In genomic region chr3:80526153-80526552, GRCh38 we compare ENCODE assay signal across 22 cellular contexts.
A peak's percentile ranks its signal among the peaks of the same experiment; 100 is the strongest.
DNase-seq lines count a peak whose midpoint lies in the region; ATAC-seq, FAIRE-seq and TF ChIP-seq lines count a peak whose summit lies in the region.
"Had no signal": no experiment of that assay in that cellular context is flagged by ENCODE, and none has a peak within 500 bp of the region (broad histone marks: within the 10 kb centered on the region; RNA-seq: fewer than 3 reads in every experiment).

No MANE protein-coding gene starts in this region.

- H3K27ac ChIP-seq in A549 (no peak overlapping the region), GM23338 (ENCODE audit: low read depth) (no peak overlapping the region), Panc1 (ENCODE audit: low read length) (no peak overlapping the region)
- no peak overlapping the region for H3K27ac ChIP-seq in naive thymus-derived CD4-positive, alpha-beta T cell (ENCODE audit: low read depth, low read length)
- H3K27ac ChIP-seq: KMS-11, upper lobe of right lung had no signal

- no peaks in the 10 kb centered on the region for H3K4me1 ChIP-seq in A549
- H3K4me1 ChIP-seq in GM23338 (ENCODE audit: insufficient read depth) = 0 out of 2 replicates have a peak, but pooled peaks cover 4% of the 10 kb centered on the region
- H3K4me1 ChIP-seq in Panc1 (ENCODE audit: control insufficient read depth, insufficient read depth, low read length) = no peaks in the 10 kb centered on the region
- H3K4me1 ChIP-seq in naive thymus-derived CD4-positive, alpha-beta T cell (ENCODE audit: control insufficient read depth in 2 of 2, insufficient read depth in 2 of 2, low read length in 2 of 2) = no peaks in the 10 kb centered on the region
- H3K4me1 ChIP-seq: upper lobe of right lung had no signal

- no peak for DNase-seq in A549 (ENCODE audit: low read depth in 1 of 2, low spot score in 1 of 2)
- DNase-seq in GM23338 (ENCODE audit: low spot score) = peak; percentile 54
- DNase-seq in Panc1 (ENCODE audit: low read depth, low spot score) = no peak
- no peak for DNase-seq in epithelial cell of proximal tubule (ENCODE audit: low read depth)
- no peak for DNase-seq in naive thymus-derived CD4-positive, alpha-beta T cell
- DNase-seq in NCI-H345 treated with DMSO at 0.1 percent for 48 hours (lab: John Stamatoyannopoulos, UW; ENCODE audit: unreplicated experiment) = no peak
- no peak for DNase-seq in NK-92 treated with Interleukin-12 subunit alpha and Interleukin-12 subunit beta, amount 100 ng/mL, for 24 hours (lab: John Stamatoyannopoulos, UW)
- DNase-seq: caudate nucleus; COR-L47; effector memory CD4-positive, alpha-beta T cell; GDM1; NCI-H1417 treated with DMSO at 0.1 percent for 48 hours; NCI-H2227 treated with DMSO at 0.1 percent for 48 hours; SIG-M5; stimulated activated CD4-positive, alpha-beta T cell treated with anti-CD3 and anti-CD28 coated beads, Interleukin-15, amount 100 ng/mL, for 24 hours; stimulated activated naive CD4-positive, alpha-beta T cell; T-helper 17 cell; upper lobe of right lung had no signal

- peak; percentile 17; the same call in 1 of the 3 replicates for TF ChIP-seq CTCF in A549 (IDR thresholded peaks at IDR 0.05)
- TF ChIP-seq CTCF in GM23338 (conservative IDR thresholded peaks at IDR 0.05; ENCODE audit: low read depth in 2 of 2) = peak; percentile 61 to 68
- peak; percentile 15; the same call in 1 of the 2 replicates for TF ChIP-seq CTCF in Panc1 (IDR thresholded peaks at IDR 0.05)
- peak; percentile 47 for TF ChIP-seq CTCF in epithelial cell of proximal tubule (conservative IDR thresholded peaks at IDR 0.05; ENCODE audit: low read depth, low read length)

- POLR2A ChIA-PET in A549 (lab: Yijun Ruan, JAX) = no interaction called here
- POLR2A ChIA-PET in Panc1 (lab: Charles Lee) = interaction anchor here (0.6 kb wide), 1 partner anchor 100 kb away, joined by 4 read pairs; no protein-coding TSS in a partner anchor
- POLR2A ChIA-PET in naive thymus-derived CD4-positive, alpha-beta T cell (lab: Charles Lee) = no interaction called here

- in situ Hi-C loops in Panc1 (cut with HindIII; ENCODE audit: low pct_unique_long_range_greater_than_20kb, low sequenced_read_pairs) = no loop called here

- H3F3A ChIP-seq in GM23338 (replicated peaks; ENCODE audit: low read depth) = no peaks in the 10 kb centered on the region

- peak in 1 of 2 experiments; percentile 29; a peak in 2 of 5 replicates for TF ChIP-seq RAD21 in A549 (conservative IDR thresholded peaks at IDR 0.05 in 1 of 2, IDR thresholded peaks at IDR 0.05 in 1 of 2)

- H3K4me3 ChIP-seq in A549 = no peak overlapping the region
- H3K4me3 ChIP-seq in GM23338 = no peak overlapping the region
- no peak overlapping the region for H3K4me3 ChIP-seq in Panc1 (ENCODE audit: low read depth in 2 of 2, low read length in 2 of 2)
- no peak overlapping the region for H3K4me3 ChIP-seq in epithelial cell of proximal tubule (ENCODE audit: low read depth, low read length)
- no peak overlapping the region for H3K4me3 ChIP-seq in naive thymus-derived CD4-positive, alpha-beta T cell (ENCODE audit: low read length)
- H3K4me3 ChIP-seq: upper lobe of right lung had no signal

- 27% methylated on average over 4 of the region's 4 CpGs for WGBS in A549 (ENCODE audit: missing lambda C conversion rate)

- TF ChIP-seq POLR2A in A549 (IDR thresholded peaks at IDR 0.05; ENCODE audit: low read length) = no peak

- H3K27me3 Mint-ChIP-seq in GM23338 (ENCODE audit: insufficient read depth, low read depth, poor library complexity) = no peaks in the 10 kb centered on the region
- no peaks in the 10 kb centered on the region for H3K27me3 Mint-ChIP-seq in naive thymus-derived CD4-positive, alpha-beta T cell
- H3K27me3 Mint-ChIP-seq: activated T-helper 17 cell treated with anti-CD3 and anti-CD28 coated beads, Interleukin-2, amount 50 U/mL, for 72 hours; T-helper 17 cell had no signal

- H3K4me2 ChIP-seq in A549 (no peak overlapping the region), GM23338 (no peak overlapping the region)
- H3K4me2 ChIP-seq: KMS-11 had no signal

- no peak overlapping the region for H3K4me3 Mint-ChIP-seq in GM23338
- H3K4me3 Mint-ChIP-seq in naive thymus-derived CD4-positive, alpha-beta T cell = no peak overlapping the region
- H3K4me3 Mint-ChIP-seq: activated T-helper 17 cell treated with anti-CD3 and anti-CD28 coated beads, Interleukin-2, amount 50 U/mL, for 72 hours; T-helper 17 cell had no signal

- TF ChIP-seq EP300 in A549 (IDR thresholded peaks at IDR 0.05) = no peak

- no peaks in the 10 kb centered on the region for H3K27me3 ChIP-seq in GM23338 (ENCODE audit: insufficient read depth)
- H3K27me3 ChIP-seq in Panc1 (ENCODE audit: control insufficient read depth, insufficient read depth, low read length) = no peaks in the 10 kb centered on the region
- H3K27me3 ChIP-seq in naive thymus-derived CD4-positive, alpha-beta T cell (ENCODE audit: control insufficient read depth in 2 of 2, insufficient read depth in 2 of 2, low read length in 2 of 2) = no peaks in the 10 kb centered on the region
- H3K27me3 ChIP-seq: upper lobe of right lung had no signal

- H3K4me1 Mint-ChIP-seq in GM23338 = peaks cover 5% of the 10 kb centered on the region; the same call in 1 of the 3 replicates
- H3K4me1 Mint-ChIP-seq in naive thymus-derived CD4-positive, alpha-beta T cell = no peaks in the 10 kb centered on the region
- H3K4me1 Mint-ChIP-seq: activated T-helper 17 cell treated with anti-CD3 and anti-CD28 coated beads, Interleukin-2, amount 50 U/mL, for 72 hours; T-helper 17 cell had no signal

- H4K20me1 ChIP-seq in GM23338 (replicated peaks; ENCODE audit: insufficient read depth) = no peaks in the 10 kb centered on the region

- FAIRE-seq in A549 (lab: Jason Lieb, UNC) = no peak
- FAIRE-seq: GM12891 had no signal

- H3K36me3 ChIP-seq in GM23338 (ENCODE audit: insufficient read depth) (no peaks in the 10 kb centered on the region), Panc1 (ENCODE audit: control insufficient read depth, insufficient read depth, low read length) (no peaks in the 10 kb centered on the region)
- H3K36me3 ChIP-seq in naive thymus-derived CD4-positive, alpha-beta T cell (ENCODE audit: control insufficient read depth in 2 of 3, insufficient read depth in 3 of 3, low read length in 3 of 3) = no peaks in the 10 kb centered on the region
- H3K36me3 ChIP-seq: upper lobe of right lung had no signal

- no peak overlapping the region for H3K27ac Mint-ChIP-seq in GM23338
- no peak overlapping the region for H3K27ac Mint-ChIP-seq in naive thymus-derived CD4-positive, alpha-beta T cell
- H3K27ac Mint-ChIP-seq: activated T-helper 17 cell treated with anti-CD3 and anti-CD28 coated beads, Interleukin-2, amount 50 U/mL, for 72 hours; T-helper 17 cell had no signal

- BruUV-seq in Panc1 (replicated peaks; lab: Mats Ljungman, UMichigan) = no TSS peak

- no peaks in the 10 kb centered on the region for H3K36me3 Mint-ChIP-seq in GM23338 (ENCODE audit: low read depth)
- H3K36me3 Mint-ChIP-seq in naive thymus-derived CD4-positive, alpha-beta T cell = no peaks in the 10 kb centered on the region

- peak overlapping the region; percentile 94 for H2AFZ ChIP-seq in GM23338

- no peaks in the 10 kb centered on the region for H3K9me2 ChIP-seq in GM23338 (ENCODE audit: insufficient read depth)

- peaks cover 4% of the 10 kb centered on the region; the same call in 2 of the 3 replicates for H3K9me3 Mint-ChIP-seq in GM23338
- H3K9me3 Mint-ChIP-seq in naive thymus-derived CD4-positive, alpha-beta T cell = peaks cover 0 to 20% (median 7%) of the 10 kb centered on the region in 11 donors

- H3K79me2 ChIP-seq in GM23338 (replicated peaks; ENCODE audit: insufficient read depth) = no peaks in the 10 kb centered on the region

- ATAC-seq in A549 = no peak
- no peak for ATAC-seq in GM23338
- no peak for ATAC-seq in Panc1
- no peak for ATAC-seq in GM19324 (IDR thresholded peaks at IDR 0.05; ENCODE audit: low FRiP score, unreplicated experiment)
- no peak for ATAC-seq in naive thymus-derived CD4-positive, alpha-beta T cell
- ATAC-seq: activated T-helper 17 cell treated with anti-CD3 and anti-CD28 coated beads, Interleukin-2, amount 50 U/mL, for 72 hours; T-helper 17 cell; upper lobe of right lung had no signal

- H3K9me3 ChIP-seq in A549 (no peaks in the 10 kb centered on the region; the same call in 2 of the 3 replicates), Panc1 (ENCODE audit: control insufficient read depth, insufficient read depth, low read depth, low read length) (no peaks in the 10 kb centered on the region)
- no peaks in the 10 kb centered on the region for H3K9me3 ChIP-seq in naive thymus-derived CD4-positive, alpha-beta T cell (ENCODE audit: control insufficient read depth in 2 of 3, low read length in 3 of 3)
- H3K9me3 ChIP-seq: upper lobe of right lung had no signal

- intact Hi-C loops in Panc1 (cut with micrococcal nuclease; ENCODE audit: unreplicated experiment) = no loop called here
- intact Hi-C loops in naive thymus-derived CD4-positive, alpha-beta T cell (cut with micrococcal nuclease) = no loop called here

- CTCF ChIA-PET in A549 (lab: Yijun Ruan, JAX) (no interaction called here), Panc1 (lab: Charles Lee) (no interaction called here)
- CTCF ChIA-PET in naive thymus-derived CD4-positive, alpha-beta T cell (lab: Charles Lee) = no interaction called here

TF ChIP-seq in A549, 52 proteins besides CTCF, POLR2A, EP300 and RAD21 (continues in another document):
- TF ChIP-seq, protein P1, sequence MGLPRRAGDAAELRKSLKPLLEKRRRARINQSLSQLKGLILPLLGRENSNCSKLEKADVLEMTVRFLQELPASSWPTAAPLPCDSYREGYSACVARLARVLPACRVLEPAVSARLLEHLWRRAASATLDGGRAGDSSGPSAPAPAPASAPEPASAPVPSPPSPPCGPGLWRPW (IDR thresholded peaks at IDR 0.05) = no peak
- TF ChIP-seq ZC3H11A (IDR thresholded peaks at IDR 0.05) = no peak
- TF ChIP-seq CBX8 (IDR thresholded peaks at IDR 0.05) = no peak
- TF ChIP-seq ESRRA (IDR thresholded peaks at IDR 0.05; ENCODE audit: borderline replicate concordance, low read length) = no peak
- TF ChIP-seq GATA3 (IDR thresholded peaks at IDR 0.05; ENCODE audit: borderline replicate concordance) = no peak

TF ChIP-seq in GM23338, 12 proteins besides CTCF, POLR2A, EP300 and RAD21 (continues in another document):
- TF ChIP-seq JUNB (IDR thresholded peaks at IDR 0.05; ENCODE audit: unreplicated experiment) = no peak
- no peak for TF ChIP-seq EZH2phosphoT487 (IDR thresholded peaks at IDR 0.05; ENCODE audit: unreplicated experiment)
- TF ChIP-seq STAT1 (IDR thresholded peaks at IDR 0.05; ENCODE audit: unreplicated experiment) = no peak
- TF ChIP-seq EZH2 (IDR thresholded peaks at IDR 0.05; ENCODE audit: low read depth, unreplicated experiment) = no peak
- no peak for TF ChIP-seq CREB1 (CRISPR knock-in tag; IDR thresholded peaks at IDR 0.05; ENCODE audit: low read depth)
- no peak for TF ChIP-seq NANOG (IDR thresholded peaks at IDR 0.05; ENCODE audit: borderline replicate concordance)
